Comparison of ENCODE assay signal across 15 cellular contexts in genomic region chr1:223642155-223642689, GRCh38. TPM values are rescaled to one million over a fixed set of nuclear protein-coding genes. Genes with fewer than 3 reads are reported as not detected.
"Had no signal": no experiment of that assay in that cellular context is flagged by ENCODE, and none has a peak within 500 bp of the region (broad histone marks: within the 10 kb centered on the region; RNA-seq: fewer than 3 reads in every experiment).

No MANE protein-coding gene starts in this region.

- H3K4me3 Mint-ChIP-seq: activated CD8-positive, alpha-beta memory T cell treated with anti-CD3 and anti-CD28 coated beads, Interleukin-2, amount 10 ng/mL, durations not matched to agents 7 days and 5 days; activated naive CD8-positive, alpha-beta T cell treated with anti-CD3 and anti-CD28 coated beads, Interleukin-2, amount 10 ng/mL, durations not matched to agents 7 days and 5 days; activated T-cell treated with anti-CD3 and anti-CD28 coated beads, Interleukin-2, amount 50 U/mL, for 24 hours; T-helper 2 cell treated with Interferon-gamma antibody and Interleukin-4, amounts not matched to agents 5 μg/mL and 100 μg/mL, for 36 hours had no signal

- H3K27ac Mint-ChIP-seq: activated CD8-positive, alpha-beta memory T cell treated with anti-CD3 and anti-CD28 coated beads, Interleukin-2, amount 10 ng/mL, durations not matched to agents 7 days and 5 days; activated naive CD8-positive, alpha-beta T cell treated with anti-CD3 and anti-CD28 coated beads, Interleukin-2, amount 10 ng/mL, durations not matched to agents 7 days and 5 days; activated T-cell treated with anti-CD3 and anti-CD28 coated beads, Interleukin-2, amount 50 U/mL, for 24 hours; T-helper 2 cell treated with Interferon-gamma antibody and Interleukin-4, amounts not matched to agents 5 μg/mL and 100 μg/mL, for 36 hours had no signal

- H3K4me1 ChIP-seq: left lung, parathyroid adenoma had no signal

- ATAC-seq: activated CD8-positive, alpha-beta memory T cell treated with anti-CD3 and anti-CD28 coated beads, Interleukin-2, amount 10 ng/mL, durations not matched to agents 7 days and 5 days had no signal

- H3K27me3 ChIP-seq: left lung had no signal

- H3K36me3 ChIP-seq: left lung had no signal

- H3K36me3 Mint-ChIP-seq: activated naive CD8-positive, alpha-beta T cell treated with anti-CD3 and anti-CD28 coated beads, Interleukin-2, amount 10 ng/mL, durations not matched to agents 7 days and 5 days had no signal

- H3K27ac ChIP-seq: dorsolateral prefrontal cortex, parathyroid adenoma, skin epidermis had no signal

- H3K4me3 ChIP-seq: dorsolateral prefrontal cortex, left lung, skin epidermis had no signal

- DNase-seq: activated CD4-positive, alpha-beta T cell treated with anti-CD3 and anti-CD28 coated beads, Interleukin-2, amount 50 U/mL, for 48 hours; activated CD4-positive, CD25-positive, alpha-beta regulatory T cell treated with anti-CD3 and anti-CD28 coated beads, Interleukin-2, amount 50 U/mL, for 72 hours; activated CD8-positive, alpha-beta memory T cell treated with anti-CD3 and anti-CD28 coated beads, Interleukin-2, amount 10 ng/mL, durations not matched to agents 7 days and 5 days; activated gamma-delta T cell; activated naive CD8-positive, alpha-beta T cell treated with anti-CD3 and anti-CD28 coated beads, Interleukin-2, amount 10 ng/mL, durations not matched to agents 7 days and 5 days; activated T-cell treated with anti-CD3 and anti-CD28 coated beads, Interleukin-2, amount 50 U/mL, for 24 hours; anterior cingulate cortex; dorsolateral prefrontal cortex; retina; stimulated activated CD4-positive, alpha-beta T cell treated with anti-CD3 and anti-CD28 coated beads, Interleukin-4, amount 100 ng/mL, for 4 hours had no signal

- H3K9me3 ChIP-seq: left lung had no signal

RNA-seq across cellular contexts. Expression of gene CAPN8, which starts 23.3 kb away (rescaled TPM):
- total RNA-seq: activated CD8-positive, alpha-beta memory T cell treated with anti-CD3 and anti-CD28 coated beads, Interleukin-2, amount 10 ng/mL, durations not matched to agents 7 days and 5 days; cerebellum had no signal
